Comparison of ENCODE assay signal across 22 cellular contexts in the genomic region with DNA sequence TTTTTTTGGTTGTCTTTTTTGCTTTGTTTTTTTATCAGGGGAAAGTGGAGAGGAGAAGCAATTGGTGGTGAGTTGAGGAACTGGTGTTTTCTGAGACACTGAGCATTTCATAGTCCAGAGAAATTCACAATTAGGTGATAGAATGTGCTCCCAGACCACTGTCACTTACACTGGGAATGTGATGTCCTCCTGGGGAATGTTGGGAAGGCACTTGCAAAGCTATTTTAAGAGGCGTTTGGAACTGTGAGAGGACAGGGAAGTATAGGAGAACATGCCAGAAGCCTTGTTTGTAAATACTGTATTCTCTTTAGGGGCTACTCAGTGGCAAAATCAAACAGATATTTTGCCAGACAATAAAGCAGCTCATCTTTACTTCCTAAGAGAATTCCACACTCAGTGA. TPM values are rescaled to one million over a fixed set of nuclear protein-coding genes. Genes with fewer than 3 reads are reported as not detected.
DNase-seq lines count a peak whose midpoint lies in the region; ATAC-seq, FAIRE-seq and TF ChIP-seq lines count a peak whose summit lies in the region.
"Had no signal": no experiment of that assay in that cellular context is flagged by ENCODE, and none has a peak within 500 bp of the region (broad histone marks: within the 10 kb centered on the region; RNA-seq: fewer than 3 reads in every experiment).

No MANE protein-coding gene starts in this region.

- H2AK9ac ChIP-seq in IMR-90 (replicated peaks; ENCODE audit: low read depth, low read length, poor library complexity): no peak overlapping the region

- ATAC-seq in IMR-90 (ENCODE audit: low read depth): no peak
- no peak for ATAC-seq in GM19324 (IDR thresholded peaks at IDR 0.05; ENCODE audit: low FRiP score, unreplicated experiment)
- no peak for ATAC-seq in HG02571 (IDR thresholded peaks at IDR 0.05; ENCODE audit: unreplicated experiment)

- POLR2A ChIA-PET in IMR-90 (lab: Charles Lee; ENCODE audit: unreplicated experiment): interaction anchor here (0.6 kb wide), 1 partner anchor 16 kb away, joined by 3 read pairs; no protein-coding TSS in a partner anchor

- peak overlapping the region; percentile 52 for H3K4me2 ChIP-seq in IMR-90 (ENCODE audit: low read depth, low read length)
- no peak overlapping the region for H3K4me2 ChIP-seq in trophoblast cell (ENCODE audit: low read length)
- H3K4me2 ChIP-seq: PC-9 had no signal

- H2BK15ac ChIP-seq in IMR-90 (ENCODE audit: low read depth, low read length): no peak overlapping the region

- H3K27me3 ChIP-seq in IMR-90 (ENCODE audit: control insufficient read depth, insufficient read depth, low read length): no peaks in the 10 kb centered on the region
- H3K27me3 ChIP-seq in cardiac muscle cell: no peaks in the 10 kb centered on the region
- H3K27me3 ChIP-seq in right atrium auricular region: no peaks in the 10 kb centered on the region
- no peaks in the 10 kb centered on the region for H3K27me3 ChIP-seq in trophoblast cell (ENCODE audit: insufficient read depth, low read length)
- H3K27me3 ChIP-seq: MG63 had no signal

- no peak for FAIRE-seq in GM12892 (lab: Jason Lieb, UNC)
- FAIRE-seq: GM18507 had no signal

- peak overlapping the region; percentile 82; the same call in 1 of the 2 replicates for H4K5ac ChIP-seq in IMR-90 (ENCODE audit: low read depth, low read length)

- H2AFZ ChIP-seq in IMR-90 (replicated peaks; ENCODE audit: low read length, poor library complexity): no peak overlapping the region
- H2AFZ ChIP-seq in trophoblast cell (ENCODE audit: insufficient read depth, low read length, poor library complexity): no peak overlapping the region
- H2AFZ ChIP-seq: PC-9 had no signal

- H3K18ac ChIP-seq in IMR-90 (ENCODE audit: low read depth, low read length) (peak overlapping the region; percentile 93), trophoblast cell (ENCODE audit: low read length) (no peak overlapping the region)

- H2AK5ac ChIP-seq in IMR-90 (ENCODE audit: low read depth, low read length) (no peak overlapping the region), trophoblast cell (ENCODE audit: low read length) (no peak overlapping the region)

- H2BK12ac ChIP-seq in trophoblast cell (ENCODE audit: low read length): no peak overlapping the region

- no peak overlapping the region for H3K4ac ChIP-seq in IMR-90 (ENCODE audit: low read depth, low read length)
- H3K4ac ChIP-seq in trophoblast cell (ENCODE audit: low read depth, low read length): no peak overlapping the region

- H4K8ac ChIP-seq in IMR-90 (ENCODE audit: low read depth in 2 of 2, low read length in 2 of 2): no peak overlapping the region
- no peak overlapping the region for H4K8ac ChIP-seq in trophoblast cell (ENCODE audit: low read depth, low read length)

- no CpG with 5 or more reads among the region's 1 CpG for WGBS in IMR-90 (ENCODE audit: extremely low coverage in 2 of 2, insufficient read length in 1 of 2), 2 experiments
- WGBS in trophoblast cell (ENCODE audit: extremely low coverage, insufficient coverage, insufficient read length): no CpG with 5 or more reads among the region's 1 CpG

- H3K4me1 ChIP-seq in IMR-90 (ENCODE audit: control insufficient read depth, insufficient read depth, low read length): peaks cover 16% of the 10 kb centered on the region
- peaks cover 69% of the 10 kb centered on the region for H3K4me1 ChIP-seq in cardiac muscle cell (ENCODE audit: low read depth)
- peaks cover 0 to 35% of the 10 kb centered on the region in 2 donors for H3K4me1 ChIP-seq in right atrium auricular region
- no peaks in the 10 kb centered on the region for H3K4me1 ChIP-seq in trophoblast cell (ENCODE audit: control insufficient read depth in 1 of 2, insufficient read depth in 2 of 2, low read length in 2 of 2)
- H3K4me1 ChIP-seq: HAP-1 had no signal

- no peak overlapping the region for H2BK20ac ChIP-seq in IMR-90 (ENCODE audit: low read depth, low read length)

- H3K4me3 ChIP-seq in IMR-90 (ENCODE audit: insufficient read depth, low read depth, low read length): no peak overlapping the region
- H3K4me3 ChIP-seq in cardiac muscle cell: no peak overlapping the region
- no peak overlapping the region for H3K4me3 ChIP-seq in right atrium auricular region
- no peak overlapping the region for H3K4me3 ChIP-seq in trophoblast cell (ENCODE audit: low read depth, low read length)
- H3K4me3 ChIP-seq: HAP-1, MG63, PC-9 had no signal

- no peak overlapping the region for H3K56ac ChIP-seq in IMR-90 (ENCODE audit: extremely low read depth, insufficient read depth, low read length)

- no peak for TF ChIP-seq POLR2A in IMR-90 (IDR thresholded peaks at IDR 0.05; ENCODE audit: low read depth, low read length)
- no peak for TF ChIP-seq POLR2A in GM12892 (IDR thresholded peaks at IDR 0.05; ENCODE audit: low read depth, low read length)

- no TSS peak for BruUV-seq in IMR-90 (replicated peaks; lab: Mats Ljungman, UMichigan)

- H4K91ac ChIP-seq in IMR-90 (ENCODE audit: insufficient read depth, low read depth, low read length): no peak overlapping the region
- H4K91ac ChIP-seq in trophoblast cell (ENCODE audit: low read depth, low read length): no peak overlapping the region

- H3K14ac ChIP-seq in IMR-90 (replicated peaks; ENCODE audit: low read depth, low read length) (no peak overlapping the region), trophoblast cell (ENCODE audit: low read length) (no peak overlapping the region)

- H2BK120ac ChIP-seq in IMR-90 (ENCODE audit: low read depth, low read length) (no peak overlapping the region), trophoblast cell (ENCODE audit: insufficient read depth, low read length, poor library complexity) (no peak overlapping the region)

- no peak for DNase-seq in IMR-90
- peak in 1 of 2 donors; percentile 75 for DNase-seq in cardiac muscle cell (ENCODE audit: low read depth in 1 of 2, low spot score in 1 of 2)
- no peak for DNase-seq in right atrium auricular region (ENCODE audit: low spot score)
- DNase-seq in trophoblast cell: no peak
- no peak for DNase-seq in nucleus accumbens (lab: John Stamatoyannopoulos, UW)
- DNase-seq in GM12892 (ENCODE audit: insufficient read length): no peak
- DNase-seq: 8988T, ACHN, DMS153, GOT3, HFFc6, KG1, MG63, NCI-H2029, NCI-H446, NCI-H526, PC-9, SHP77 had no signal

- CTCF ChIA-PET in IMR-90 (lab: Yijun Ruan, JAX): interaction anchor here (0.5 to 0.7 kb wide), 5 partner anchors 11 to 1107 kb away, joined by 3 to 4 read pairs (median 3); no protein-coding TSS in a partner anchor

- peaks cover 54% of the 10 kb centered on the region; the same call in 1 of the 2 replicates for H4K20me1 ChIP-seq in IMR-90 (ENCODE audit: insufficient read depth, low read length)

- H3K27ac ChIP-seq in IMR-90 (ENCODE audit: insufficient read depth, low read length): peak overlapping the region; percentile 82; the same call in 1 of the 2 replicates
- peak overlapping the region; percentile 88 for H3K27ac ChIP-seq in cardiac muscle cell
- H3K27ac ChIP-seq in right atrium auricular region: peak overlapping the region; percentile 63 to 86
- H3K27ac ChIP-seq in trophoblast cell (ENCODE audit: low read depth, low read length): no peak overlapping the region
- H3K27ac ChIP-seq: PC-9 had no signal

- intact Hi-C loops in IMR-90 (cut with micrococcal nuclease): no loop called here

- TF ChIP-seq RAD21 in IMR-90 (IDR thresholded peaks at IDR 0.05; ENCODE audit: low read length): no peak

- H3K79me1 ChIP-seq in IMR-90 (ENCODE audit: low read depth in 1 of 2, low read length in 2 of 2): peaks cover 26 to 78% of the 10 kb centered on the region in 2 experiments
- H3K79me1 ChIP-seq in trophoblast cell (ENCODE audit: low read length): no peaks in the 10 kb centered on the region

- H3K36me3 ChIP-seq in IMR-90 (ENCODE audit: control insufficient read depth, insufficient read depth, low read length) (peaks cover 21% of the 10 kb centered on the region), cardiac muscle cell (no peaks in the 10 kb centered on the region), right atrium auricular region (no peaks in the 10 kb centered on the region), trophoblast cell (ENCODE audit: control insufficient read depth in 1 of 2, insufficient read depth in 2 of 2, low read length in 2 of 2) (no peaks in the 10 kb centered on the region)
- H3K36me3 ChIP-seq: HAP-1, MG63 had no signal

- TF ChIP-seq CTCF in IMR-90 (conservative IDR thresholded peaks at IDR 0.05; ENCODE audit: low read depth, low read length) (no peak), cardiac muscle cell (IDR thresholded peaks at IDR 0.05; ENCODE audit: low read depth, low read length) (no peak), right atrium auricular region (IDR thresholded peaks at IDR 0.05) (no peak)

- H3K23ac ChIP-seq in IMR-90 (ENCODE audit: low read depth, low read length): peak overlapping the region; percentile 59; the same call in 1 of the 2 replicates
- peak overlapping the region; percentile 54 for H3K23ac ChIP-seq in trophoblast cell (ENCODE audit: low read length)

- H3K79me2 ChIP-seq in trophoblast cell (ENCODE audit: control insufficient read depth, insufficient read depth, low read length, poor library complexity): no peaks in the 10 kb centered on the region

- dilution Hi-C loops in IMR-90 (cut with HindIII; ENCODE audit: low sequenced_read_pairs, unreplicated experiment): no loop called here

- no peak overlapping the region for H3K9ac ChIP-seq in IMR-90 (ENCODE audit: low read depth, low read length)
- no peak overlapping the region for H3K9ac ChIP-seq in trophoblast cell (ENCODE audit: low read length)

- in situ Hi-C loops in IMR-90 (cut with MboI; ENCODE audit: low sequenced_read_pairs): loop anchor here (10.0 kb wide), 1 partner anchor 570 kb away; no protein-coding TSS in a partner anchor

- peaks cover 10% of the 10 kb centered on the region for H3K9me1 ChIP-seq in IMR-90 (ENCODE audit: insufficient read depth, low read length)

- H2BK5ac ChIP-seq in IMR-90 (ENCODE audit: low read depth, low read length, poor library complexity, severe bottlenecking): peak overlapping the region; percentile 42
- H2BK5ac ChIP-seq in trophoblast cell (ENCODE audit: low read depth, low read length, poor library complexity): no peak overlapping the region

- H3K9me3 ChIP-seq in IMR-90 (ENCODE audit: control insufficient read depth, insufficient read depth, low read length) (no peaks in the 10 kb centered on the region), cardiac muscle cell (ENCODE audit: low read depth) (no peaks in the 10 kb centered on the region), right atrium auricular region (no peaks in the 10 kb centered on the region), trophoblast cell (ENCODE audit: insufficient read depth, low read depth, low read length) (no peaks in the 10 kb centered on the region)
- H3K9me3 ChIP-seq: HAP-1, MG63 had no signal

- no peak overlapping the region for H4K12ac ChIP-seq in trophoblast cell (ENCODE audit: low read depth, low read length)

RNA-seq across cellular contexts. Expression of a gene that starts 16.0 kb away (rescaled TPM):
- total RNA-seq in IMR-90 (2012; rRNA removed) (144 and 184 TPM in 2 replicates), cardiac muscle cell (75.3 and 79.8 TPM in 2 replicates), right atrium auricular region (100 to 1,000 TPM in 1 of 2 donors, 10 to 100 TPM in 1; 55.3 to 123 TPM)
- polyA plus RNA-seq in IMR-90 (2012; rRNA removed) (77.9 and 79.3 TPM in 2 replicates), cardiac muscle cell (25.3 and 37.5 TPM in 2 replicates)
- 30.1 and 41.1 TPM in 2 replicates for polyA plus RNA-seq in IMR-90 (2012; cell fraction: cytosol; rRNA removed)
- 75.4 and 103 TPM in 2 replicates for polyA plus RNA-seq in IMR-90 (2012; cell fraction: nucleus; rRNA removed; ENCODE audit: low replicate concordance)
- 0.03 and 0.04 TPM in 2 replicates for polyA plus RNA-seq in trophoblast cell (2013)
- not detected for polyA plus RNA-seq in GM12892 (2012; ENCODE audit: missing spikeins)
